28 cellular contexts compared by ENCODE assay signal in genomic region chr12:123165537-123165936, GRCh38. TPM values are rescaled to one million over a fixed set of nuclear protein-coding genes. Genes with fewer than 3 reads are reported as not detected.
DNase-seq lines count a peak whose midpoint lies in the region; ATAC-seq, FAIRE-seq and TF ChIP-seq lines count a peak whose summit lies in the region.
"Had no signal": no experiment of that assay in that cellular context is flagged by ENCODE, and none has a peak within 500 bp of the region (broad histone marks: within the 10 kb centered on the region; RNA-seq: fewer than 3 reads in every experiment).

No MANE protein-coding gene starts in this region.

- no peaks in the 10 kb centered on the region for H4K20me1 ChIP-seq in BLaER1

- no peak for TF ChIP-seq POLR2A in A549 (IDR thresholded peaks at IDR 0.05; ENCODE audit: low read length)

- H3K36me3 ChIP-seq in BLaER1 (peaks cover 91% of the 10 kb centered on the region), lung (ENCODE audit: control insufficient read depth in 2 of 2, insufficient read depth in 2 of 2, low read length in 2 of 2) (peaks cover 5 to 7% of the 10 kb centered on the region in 2 donors)

- no peaks in the 10 kb centered on the region for H3K27me3 ChIP-seq in BLaER1
- no peaks in the 10 kb centered on the region for H3K27me3 ChIP-seq in lung (ENCODE audit: control insufficient read depth, insufficient read depth)
- H3K27me3 ChIP-seq: adrenal gland, dorsolateral prefrontal cortex, SJSA1 had no signal

- peak overlapping the region; percentile 29 for H3K27ac Mint-ChIP-seq in activated CD8-positive, alpha-beta memory T cell treated with anti-CD3 and anti-CD28 coated beads, Interleukin-2, amount 10 ng/mL, durations not matched to agents 7 days and 5 days
- H3K27ac Mint-ChIP-seq in natural killer cell treated with Interleukin-12 subunit alpha and Interleukin-12 subunit beta and Interleukin-15 and Interleukin-18, amount 100 ng/mL, for 72 hours = no peak overlapping the region
- H3K27ac Mint-ChIP-seq: progenitor cell of endocrine pancreas had no signal

- CTCF ChIA-PET in A549 (lab: Yijun Ruan, JAX) = interaction anchor here (0.6 to 5.6 kb wide), 4 partner anchors 10 to 590 kb away, joined by 4 to 20 read pairs (median 5); no protein-coding TSS in a partner anchor
- CTCF ChIA-PET in activated CD8-positive, alpha-beta memory T cell treated with anti-CD3 and anti-CD28 coated beads, Interleukin-2, amount 10 ng/mL, durations not matched to agents 7 days and 5 days (lab: Charles Lee) = interaction anchor here (1.6 kb wide), 1 partner anchor 72 kb away, joined by 7 read pairs; no protein-coding TSS in a partner anchor

- H3K27ac ChIP-seq in A549 (peak overlapping the region; percentile 4 to 42; a peak in 2 of 6 replicates), BLaER1 (no peak overlapping the region), lung (ENCODE audit: low read depth in 1 of 2, low read length in 1 of 2) (peak overlapping the region in 1 of 2 donors; percentile 40)
- H3K27ac ChIP-seq: adrenal gland, dorsolateral prefrontal cortex, GM23248, SJSA1 had no signal

- WGBS in A549 (ENCODE audit: missing lambda C conversion rate) = 87% methylated on average over 4 of the region's 4 CpGs
- 77 to 92% methylated on average over 4 of the region's 4 CpGs for WGBS in lung, 2 donors

- no peak for TF ChIP-seq CTCF in A549 (IDR thresholded peaks at IDR 0.05)
- TF ChIP-seq CTCF in lung (IDR thresholded peaks at IDR 0.05; ENCODE audit: control extremely low read depth, extremely low read depth) = no peak

- H3K9me3 ChIP-seq in A549 (no peaks in the 10 kb centered on the region), BLaER1 (no peaks in the 10 kb centered on the region), lung (ENCODE audit: control insufficient read depth in 2 of 2, insufficient read depth in 1 of 2, low read length in 1 of 2) (no peaks in the 10 kb centered on the region)
- H3K9me3 ChIP-seq: adrenal gland, SJSA1 had no signal

- H3K4me2 ChIP-seq in A549 = peak overlapping the region; percentile 40; the same call in 2 of the 3 replicates
- H3K4me2 ChIP-seq in BLaER1 = no peak overlapping the region

- no peak for DNase-seq in A549 (ENCODE audit: low read depth in 1 of 2, low spot score in 1 of 2)
- no peak for DNase-seq in activated CD8-positive, alpha-beta memory T cell treated with anti-CD3 and anti-CD28 coated beads, Interleukin-2, amount 10 ng/mL, durations not matched to agents 7 days and 5 days
- no peak for DNase-seq in lung (ENCODE audit: low spot score)
- DNase-seq in natural killer cell treated with Interleukin-12 subunit alpha and Interleukin-12 subunit beta and Interleukin-15 and Interleukin-18, amount 100 ng/mL, for 72 hours (ENCODE audit: low spot score) = no peak
- DNase-seq: activated CD4-positive, alpha-beta T cell treated with anti-CD3 and anti-CD28 coated beads, Interleukin-2, amount 50 U/mL, for 4 hours; activated CD4-positive, CD25-positive, alpha-beta regulatory T cell; activated effector memory CD4-positive, alpha-beta T cell treated with Interleukin-2 at 50 U/mL for 16 hours; dorsolateral prefrontal cortex; EL; GM23248; IMR-90; NCI-H1694 treated with DMSO at 0.1 percent for 48 hours; NCI-H2171 treated with DMSO at 0.1 percent for 48 hours; RPMI8226; stimulated activated CD4-positive, alpha-beta T cell treated with anti-CD3 and anti-CD28 coated beads, Interleukin-15, amount 100 ng/mL, for 24 hours; stimulated activated naive CD4-positive, alpha-beta T cell treated with Interleukin-2 at 50 U/mL for 16 hours had no signal

- FAIRE-seq in A549 (lab: Jason Lieb, UNC) = no peak
- FAIRE-seq: endothelial cell of umbilical vein, GM12878, urothelium cell line had no signal

- H3K36me3 Mint-ChIP-seq in activated CD8-positive, alpha-beta memory T cell treated with anti-CD3 and anti-CD28 coated beads, Interleukin-2, amount 10 ng/mL, durations not matched to agents 7 days and 5 days = peaks cover 39% of the 10 kb centered on the region
- H3K36me3 Mint-ChIP-seq in natural killer cell treated with Interleukin-12 subunit alpha and Interleukin-12 subunit beta and Interleukin-15 and Interleukin-18, amount 100 ng/mL, for 72 hours = no peaks in the 10 kb centered on the region

- no peak overlapping the region for H3K4me3 Mint-ChIP-seq in activated CD8-positive, alpha-beta memory T cell treated with anti-CD3 and anti-CD28 coated beads, Interleukin-2, amount 10 ng/mL, durations not matched to agents 7 days and 5 days
- no peak overlapping the region for H3K4me3 Mint-ChIP-seq in natural killer cell treated with Interleukin-12 subunit alpha and Interleukin-12 subunit beta and Interleukin-15 and Interleukin-18, amount 100 ng/mL, for 72 hours
- H3K4me3 Mint-ChIP-seq: brain, CD14-positive monocyte, neural crest cell had no signal

- H3K4me3 ChIP-seq in A549 (no peak overlapping the region), BLaER1 (no peak overlapping the region), lung (no peak overlapping the region)
- H3K4me3 ChIP-seq: adrenal gland, dorsolateral prefrontal cortex, GM12878, GM23248, SJSA1 had no signal

- TF ChIP-seq EP300 in A549 (IDR thresholded peaks at IDR 0.05) = no peak

- H3K9ac ChIP-seq in BLaER1 = 0 out of 2 replicates have a peak overlapping the region, but pooled peaks have one; percentile 19
- H3K9ac ChIP-seq: GM23248 had no signal

- peaks cover 31% of the 10 kb centered on the region for H3K4me1 ChIP-seq in A549
- no peaks in the 10 kb centered on the region for H3K4me1 ChIP-seq in BLaER1
- peaks cover 0 to 2% of the 10 kb centered on the region in 2 donors for H3K4me1 ChIP-seq in lung (ENCODE audit: control insufficient read depth in 2 of 2, insufficient read depth in 2 of 2, low read length in 2 of 2)
- H3K4me1 ChIP-seq: adrenal gland, SJSA1 had no signal

- H3K4me1 Mint-ChIP-seq in activated CD8-positive, alpha-beta memory T cell treated with anti-CD3 and anti-CD28 coated beads, Interleukin-2, amount 10 ng/mL, durations not matched to agents 7 days and 5 days = peaks cover 11% of the 10 kb centered on the region
- peaks cover 0 to 5% of the 10 kb centered on the region in 2 donors for H3K4me1 Mint-ChIP-seq in natural killer cell treated with Interleukin-12 subunit alpha and Interleukin-12 subunit beta and Interleukin-15 and Interleukin-18, amount 100 ng/mL, for 72 hours (ENCODE audit: low read depth in 2 of 2)
- H3K4me1 Mint-ChIP-seq: brain, CD14-positive monocyte, neural crest cell had no signal

- H3K9me3 Mint-ChIP-seq in activated CD8-positive, alpha-beta memory T cell treated with anti-CD3 and anti-CD28 coated beads, Interleukin-2, amount 10 ng/mL, durations not matched to agents 7 days and 5 days (ENCODE audit: low read depth) = no peaks in the 10 kb centered on the region
- H3K9me3 Mint-ChIP-seq in natural killer cell treated with Interleukin-12 subunit alpha and Interleukin-12 subunit beta and Interleukin-15 and Interleukin-18, amount 100 ng/mL, for 72 hours = no peaks in the 10 kb centered on the region
- H3K9me3 Mint-ChIP-seq: brain, CD14-positive monocyte, neural crest cell had no signal

- peak in 1 of 2 experiments; percentile 22; a peak in 1 of 6 replicates for ATAC-seq in A549
- no peak for ATAC-seq in activated CD8-positive, alpha-beta memory T cell treated with anti-CD3 and anti-CD28 coated beads, Interleukin-2, amount 10 ng/mL, durations not matched to agents 7 days and 5 days
- peak; percentile 15 for ATAC-seq in lung (ENCODE audit: insufficient read depth, low FRiP score)
- no peak for ATAC-seq in GM21723 (IDR thresholded peaks at IDR 0.05; ENCODE audit: unreplicated experiment)
- ATAC-seq in HG03159 (IDR thresholded peaks at IDR 0.05; ENCODE audit: unreplicated experiment) = no peak
- ATAC-seq in natural killer cell treated with Interleukin-12 subunit alpha and Interleukin-12 subunit beta and Interleukin-15 and Interleukin-18, amount 100 ng/mL, for 72 hours = no peak
- ATAC-seq: GM12878 had no signal

- no peak for TF ChIP-seq RAD21 in A549 (conservative IDR thresholded peaks at IDR 0.05 in 1 of 2, IDR thresholded peaks at IDR 0.05 in 1 of 2)

- POLR2A ChIA-PET in A549 (lab: Yijun Ruan, JAX) = no interaction called here

- H3K27me3 Mint-ChIP-seq in activated CD8-positive, alpha-beta memory T cell treated with anti-CD3 and anti-CD28 coated beads, Interleukin-2, amount 10 ng/mL, durations not matched to agents 7 days and 5 days = no peaks in the 10 kb centered on the region
- H3K27me3 Mint-ChIP-seq in natural killer cell treated with Interleukin-12 subunit alpha and Interleukin-12 subunit beta and Interleukin-15 and Interleukin-18, amount 100 ng/mL, for 72 hours = no peaks in the 10 kb centered on the region
- H3K27me3 Mint-ChIP-seq: brain, progenitor cell of endocrine pancreas had no signal

RNA-seq across cellular contexts. Expression of gene PITPNM2, which starts 14.6 kb away (rescaled TPM):
- polyA plus RNA-seq in A549 (2011; rRNA removed) = 2.6 and 4.3 TPM in 2 replicates
- 6.8 and 10.0 TPM in 2 replicates for polyA plus RNA-seq in A549 (2012; cell fraction: cytosol; rRNA removed)
- polyA plus RNA-seq in A549 (2012; cell fraction: nucleus; rRNA removed) = 28.6 and 38.4 TPM in 2 replicates
- 10.8 to 14.6 TPM (median 13.6 TPM) in 3 replicates for polyA plus RNA-seq in A549 (2017; fragmentation: RNase III; extraction: RNeasy Plus Mini Kit Qiagen cat#74134 plus additional on column Dnase treatment)
- 12.0 and 13.5 TPM in 2 replicates for polyA minus RNA-seq in A549 (2011; rRNA and poly(A)+ RNA removed)
- total RNA-seq in activated CD8-positive, alpha-beta memory T cell treated with anti-CD3 and anti-CD28 coated beads, Interleukin-2, amount 10 ng/mL, durations not matched to agents 7 days and 5 days = 10 to 100 TPM in 1 of 2 experiments, 1 to 10 TPM in 1; 8.6 to 11.6 TPM
- 10 to 100 TPM; 19.6 to 37.8 TPM for total RNA-seq in lung
- 10 to 100 TPM in 1 of 2 donors, 1 to 10 TPM in 1; 8.9 to 12.9 TPM for polyA plus RNA-seq in lung
- total RNA-seq in natural killer cell treated with Interleukin-12 subunit alpha and Interleukin-12 subunit beta and Interleukin-15 and Interleukin-18, amount 100 ng/mL, for 72 hours = 1 to 10 TPM; 2.0 to 3.1 TPM
